In the genomic region with DNA sequence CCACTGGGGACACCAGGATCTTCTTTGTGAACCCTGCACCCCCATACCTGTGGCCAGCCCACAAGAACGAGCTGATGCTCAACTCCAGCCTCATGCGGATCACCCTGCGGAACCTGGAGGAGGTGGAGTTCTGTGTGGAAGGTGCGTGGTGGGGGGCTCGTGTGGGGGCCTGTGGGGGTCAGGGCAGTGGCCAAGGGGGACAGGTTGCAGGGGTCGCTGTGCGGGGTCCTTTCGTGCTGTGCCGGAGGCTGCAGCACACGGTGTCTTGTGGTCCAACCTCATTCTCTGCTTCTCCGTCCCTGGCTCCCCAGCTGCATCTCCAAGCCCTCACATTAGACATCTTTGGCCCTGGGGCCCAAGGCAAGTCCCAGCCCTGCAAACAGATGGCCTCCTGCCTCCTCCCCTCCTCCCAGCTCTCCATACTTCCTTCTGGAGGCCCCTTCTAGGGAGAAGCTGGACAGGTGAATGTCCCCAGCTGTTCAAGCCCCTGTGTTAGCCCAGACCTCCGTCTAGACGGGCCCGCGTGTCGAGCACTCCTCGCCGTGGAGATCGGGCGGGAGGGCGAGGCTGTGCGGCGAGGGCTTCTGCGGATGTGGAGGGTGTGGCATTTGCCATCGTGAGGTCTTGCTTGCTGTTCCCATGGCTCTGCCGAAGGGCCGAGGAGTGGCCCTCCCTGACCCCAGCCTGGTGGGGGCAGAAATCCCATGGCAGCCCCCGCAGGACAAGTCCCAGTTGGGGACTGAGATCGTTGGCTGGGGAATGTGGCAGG, we compare ENCODE assay signal across 17 cellular contexts. TPM values are rescaled to one million over a fixed set of nuclear protein-coding genes. Genes with fewer than 3 reads are reported as not detected.
A peak's percentile ranks its signal among the peaks of the same experiment; 100 is the strongest.
DNase-seq lines count a peak whose midpoint lies in the region; ATAC-seq, FAIRE-seq and TF ChIP-seq lines count a peak whose summit lies in the region.
"Had no signal": no experiment of that assay in that cellular context is flagged by ENCODE, and none has a peak within 500 bp of the region (broad histone marks: within the 10 kb centered on the region; RNA-seq: fewer than 3 reads in every experiment).

No MANE protein-coding gene starts in this region.

- H3K27me3 ChIP-seq in CD4-positive, alpha-beta T cell (ENCODE audit: control insufficient read depth, insufficient read depth, low read length), result no peaks in the 10 kb centered on the region
- H3K27me3 ChIP-seq in effector memory CD4-positive, alpha-beta T cell (replicated peaks; ENCODE audit: control insufficient read depth, insufficient read depth, low read length, poor library complexity, severe bottlenecking), result no peaks in the 10 kb centered on the region

- peak; percentile 4 for FAIRE-seq in HTR-8/SVneo (lab: Jason Lieb, UNC)
- FAIRE-seq: endothelial cell of umbilical vein, urothelium cell line had no signal

- no peak overlapping the region for H3K27ac ChIP-seq in CD4-positive, alpha-beta T cell (ENCODE audit: low read depth, low read length)
- H3K27ac ChIP-seq in effector memory CD4-positive, alpha-beta T cell (ENCODE audit: insufficient read depth, low read length, poor library complexity, severe bottlenecking), result no peak overlapping the region
- H3K27ac ChIP-seq: HL-60, parathyroid adenoma had no signal

- H3K36me3 Mint-ChIP-seq in CD4-positive, alpha-beta T cell (ENCODE audit: low read depth), result no peaks in the 10 kb centered on the region
- peaks cover 2% of the 10 kb centered on the region for H3K36me3 Mint-ChIP-seq in central memory CD8-positive, alpha-beta T cell (ENCODE audit: insufficient read depth)
- H3K36me3 Mint-ChIP-seq in nephron (ENCODE audit: low read depth), result no peaks in the 10 kb centered on the region

- no peak for TF ChIP-seq CTCF in CD4-positive, alpha-beta T cell (IDR thresholded peaks at IDR 0.05)
- TF ChIP-seq CTCF in nephron (IDR thresholded peaks at IDR 0.05; ENCODE audit: unreplicated experiment in 3 of 3), result no peak

- peak overlapping the region; percentile 70 for H3K4me3 Mint-ChIP-seq in CD4-positive, alpha-beta T cell
- H3K4me3 Mint-ChIP-seq in central memory CD8-positive, alpha-beta T cell, result peak overlapping the region; percentile 31
- H3K4me3 Mint-ChIP-seq in nephron, result peak overlapping the region; percentile 80 to 89 (median 87)
- H3K4me3 Mint-ChIP-seq: stimulated activated naive CD8-positive, alpha-beta T cell treated with anti-CD3 and anti-CD28 coated beads, Interleukin-15, Interleukin-2, amounts not matched to agents 100 ng/mL and 50 ng/mL, for 24 hours had no signal

- in situ Hi-C loops in KBM-7 (cut with MboI; ENCODE audit: low pct_unique_long_range_greater_than_20kb, low sequenced_read_pairs), result no loop called here

- H3K4me1 Mint-ChIP-seq in CD4-positive, alpha-beta T cell (ENCODE audit: low read depth), result peaks cover 13% of the 10 kb centered on the region
- H3K4me1 Mint-ChIP-seq in central memory CD8-positive, alpha-beta T cell, result no peaks in the 10 kb centered on the region
- H3K4me1 Mint-ChIP-seq in nephron, result peaks cover 25% of the 10 kb centered on the region

- POLR2A ChIA-PET in CD4-positive, alpha-beta T cell (lab: Charles Lee), result interaction anchor here (1.1 kb wide), 1 partner anchor 18 kb away, joined by 3 read pairs; no protein-coding TSS in a partner anchor

- no peak for ATAC-seq in CD4-positive, alpha-beta T cell (ENCODE audit: poor library complexity)
- no peak for ATAC-seq in central memory CD8-positive, alpha-beta T cell (replicated peaks; ENCODE audit: extremely low read depth, poor library complexity, severe bottlenecking)
- ATAC-seq in GM18520 (IDR thresholded peaks at IDR 0.05; ENCODE audit: unreplicated experiment), result no peak

- peak overlapping the region; percentile 47 for H3K27ac Mint-ChIP-seq in CD4-positive, alpha-beta T cell
- no peak overlapping the region for H3K27ac Mint-ChIP-seq in central memory CD8-positive, alpha-beta T cell (ENCODE audit: low read depth)
- peak overlapping the region; percentile 73 to 93 (median 87) for H3K27ac Mint-ChIP-seq in nephron
- H3K27ac Mint-ChIP-seq: stimulated activated naive CD8-positive, alpha-beta T cell treated with anti-CD3 and anti-CD28 coated beads, Interleukin-15, Interleukin-2, amounts not matched to agents 100 ng/mL and 50 ng/mL, for 24 hours had no signal

- H3K9me3 Mint-ChIP-seq in CD4-positive, alpha-beta T cell, result no peaks in the 10 kb centered on the region
- no peaks in the 10 kb centered on the region for H3K9me3 Mint-ChIP-seq in central memory CD8-positive, alpha-beta T cell
- no peaks in the 10 kb centered on the region for H3K9me3 Mint-ChIP-seq in nephron
- H3K9me3 Mint-ChIP-seq: activated CD4-positive, alpha-beta T cell treated with anti-CD3 and anti-CD28 coated beads, Interleukin-2, amount 10 ng/mL, durations not matched to agents 24 days and 14 days; stimulated activated naive CD8-positive, alpha-beta T cell treated with anti-CD3 and anti-CD28 coated beads, Interleukin-15, Interleukin-2, amounts not matched to agents 100 ng/mL and 50 ng/mL, for 24 hours had no signal

- H3K4me1 ChIP-seq in effector memory CD4-positive, alpha-beta T cell (ENCODE audit: control insufficient read depth, insufficient read depth, low read length, poor library complexity, severe bottlenecking), result peaks cover 19% of the 10 kb centered on the region
- H3K4me1 ChIP-seq: parathyroid adenoma had no signal

- no peak for DNase-seq in CD4-positive, alpha-beta T cell
- DNase-seq in HTR-8/SVneo (ENCODE audit: insufficient read length, low spot score) (no peak), KBM-7 (no peak)
- DNase-seq in central memory CD8-positive, alpha-beta T cell (ENCODE audit: low spot score in 2 of 2), result no peak
- no peak for DNase-seq in effector memory CD4-positive, alpha-beta T cell
- DNase-seq: activated CD4-positive, alpha-beta T cell treated with anti-CD3 and anti-CD28 coated beads, Interleukin-2, amount 10 ng/mL, durations not matched to agents 24 days and 14 days; activated T-cell treated with anti-CD3 and anti-CD28 coated beads for 4 hours; cerebellar nuclear complex; NCI-H1930; T-helper 9 cell had no signal

- H3K4me3 ChIP-seq in effector memory CD4-positive, alpha-beta T cell (ENCODE audit: insufficient read depth, low read depth, low read length, poor library complexity, severe bottlenecking), result no peak overlapping the region

- no peaks in the 10 kb centered on the region for H3K9me3 ChIP-seq in CD4-positive, alpha-beta T cell (ENCODE audit: control insufficient read depth, low read length)
- no peaks in the 10 kb centered on the region for H3K9me3 ChIP-seq in effector memory CD4-positive, alpha-beta T cell (ENCODE audit: control insufficient read depth, low read length)

- no peaks in the 10 kb centered on the region for H3K36me3 ChIP-seq in effector memory CD4-positive, alpha-beta T cell (ENCODE audit: control insufficient read depth, insufficient read depth, low read length)

- H3K27me3 Mint-ChIP-seq in CD4-positive, alpha-beta T cell, result peaks cover 5% of the 10 kb centered on the region
- H3K27me3 Mint-ChIP-seq in central memory CD8-positive, alpha-beta T cell, result peaks cover 16% of the 10 kb centered on the region
- H3K27me3 Mint-ChIP-seq in nephron (ENCODE audit: low read depth), result no peaks in the 10 kb centered on the region
- H3K27me3 Mint-ChIP-seq: stimulated activated naive CD8-positive, alpha-beta T cell treated with anti-CD3 and anti-CD28 coated beads, Interleukin-15, Interleukin-2, amounts not matched to agents 100 ng/mL and 50 ng/mL, for 24 hours had no signal

- intact Hi-C loops in CD4-positive, alpha-beta T cell (cut with DNase I, micrococcal nuclease), result no loop called here

- CTCF ChIA-PET in CD4-positive, alpha-beta T cell (lab: Charles Lee), result no interaction called here

RNA-seq across cellular contexts. Expression of gene AGRN, which starts 2.6 kb away (rescaled TPM):
- 1 to 10 TPM; 1.5 to 2.0 TPM for total RNA-seq in CD4-positive, alpha-beta T cell

RNA-seq across cellular contexts. Expression of gene ISG15, which starts 9.2 kb away (rescaled TPM):
- 10 to 100 TPM; 38.0 to 38.9 TPM for total RNA-seq in CD4-positive, alpha-beta T cell

RNA-seq across cellular contexts. Expression of gene HES4, which starts 22.6 kb away (rescaled TPM):
- total RNA-seq in CD4-positive, alpha-beta T cell, result 10 to 100 TPM; 29.0 to 30.9 TPM

RNA-seq across cellular contexts. Expression of gene PERM1, which starts 40.6 kb away (rescaled TPM):
- total RNA-seq in CD4-positive, alpha-beta T cell, result not detected
- total RNA-seq: activated CD4-positive, alpha-beta T cell treated with anti-CD3 and anti-CD28 coated beads, Interleukin-2, amount 10 ng/mL, durations not matched to agents 24 days and 14 days; endothelial cell of umbilical vein had no signal

RNA-seq across cellular contexts. Expression of gene RNF223, which starts 51.6 kb away (rescaled TPM):
- not detected for total RNA-seq in CD4-positive, alpha-beta T cell
- total RNA-seq: activated CD4-positive, alpha-beta T cell treated with anti-CD3 and anti-CD28 coated beads, Interleukin-2, amount 10 ng/mL, durations not matched to agents 24 days and 14 days; endothelial cell of umbilical vein had no signal

Comparison
In these comparisons a context has a peak if more than half of its experiments do, and no peak if none do; other contexts are left out.
1. H3K4me3 Mint-ChIP-seq: peak in every context shown above with its lines; median percentile 87 in nephron; 70 in CD4-positive, alpha-beta T cell; 31 in central memory CD8-positive, alpha-beta T cell.